ENCODE assay signal across 22 cellular contexts in genomic region chr3:197458906-197459470, GRCh38.
A peak's percentile ranks its signal among the peaks of the same experiment; 100 is the strongest.
DNase-seq lines count a peak whose midpoint lies in the region; ATAC-seq and TF ChIP-seq lines count a peak whose summit lies in the region.
"Had no signal": no experiment of that assay in that cellular context is flagged by ENCODE, and none has a peak within 500 bp of the region (broad histone marks: within the 10 kb centered on the region; RNA-seq: fewer than 3 reads in every experiment).

No MANE protein-coding gene starts in this region.

- no peaks in the 10 kb centered on the region for H3K27me3 ChIP-seq in lower lobe of right lung (ENCODE audit: low read depth)
- peaks cover 0 to 18% (median 0%) of the 10 kb centered on the region in 7 donors for H3K27me3 ChIP-seq in spleen (replicated peaks in 1 of 7)
- no peaks in the 10 kb centered on the region for H3K27me3 ChIP-seq in ascending aorta

- intact Hi-C loops in activated CD8-positive, alpha-beta T cell treated with anti-CD3 and anti-CD28 coated beads for 36 hours (cut with micrococcal nuclease), result loop anchor here (10.0 kb wide), 1 partner anchor 204 kb away; no protein-coding TSS in a partner anchor
- intact Hi-C loops in lower lobe of right lung (cut with DNase I), result no loop called here
- intact Hi-C loops in spleen (cut with DNase I; ENCODE audit: low total_unique reads), result no loop called here
- intact Hi-C loops in ascending aorta (cut with DNase I), result loop anchor here (5.0 to 10.0 kb wide), 2 partner anchors 93 to 104 kb away; no protein-coding TSS in a partner anchor
- intact Hi-C loops in CD14-positive monocyte (cut with micrococcal nuclease), result no loop called here

- H3K4me3 ChIP-seq in lower lobe of right lung (peak overlapping the region; percentile 21), spleen (no peak overlapping the region), ascending aorta (no peak overlapping the region)
- H3K4me3 ChIP-seq: A549, coronary artery, esophagus muscularis mucosa had no signal

- no peak overlapping the region for H3K27ac ChIP-seq in lower lobe of right lung
- no peak overlapping the region for H3K27ac ChIP-seq in spleen
- H3K27ac ChIP-seq in ascending aorta, result no peak overlapping the region
- H3K27ac ChIP-seq: coronary artery, esophagus muscularis mucosa, KMS-11 had no signal

- TF ChIP-seq POLR2A in spleen (IDR thresholded peaks at IDR 0.05), result no peak

- no peak for DNase-seq in activated CD8-positive, alpha-beta T cell treated with anti-CD3 and anti-CD28 coated beads, Interleukin-2, amount 10 ng/mL, durations not matched to agents 7 days and 5 days
- DNase-seq in activated CD8-positive, alpha-beta T cell treated with anti-CD3 and anti-CD28 coated beads for 36 hours, result no peak
- no peak for DNase-seq in activated naive CD8-positive, alpha-beta T cell treated with anti-CD3 and anti-CD28 coated beads, Interleukin-2, amount 50 U/mL, for 24 hours
- DNase-seq in lower lobe of right lung, result no peak
- DNase-seq in spleen, result peak; percentile 50
- DNase-seq in ascending aorta (ENCODE audit: low spot score in 2 of 2), result no peak
- no peak for DNase-seq in HT-29 (ENCODE audit: low spot score)
- no peak for DNase-seq in CD14-positive monocyte (ENCODE audit: low spot score)
- DNase-seq: activated CD8-positive, alpha-beta memory T cell treated with anti-CD3 and anti-CD28 coated beads for 24 hours; amniotic stem cell; NCI-H1436; NCI-H2081 treated with DMSO at 0.1 percent for 48 hours; NCI-H226; NCI-H69; SW 1271 had no signal

- CTCF ChIA-PET in activated CD8-positive, alpha-beta T cell treated with anti-CD3 and anti-CD28 coated beads, Interleukin-2, amount 10 ng/mL, durations not matched to agents 7 days and 5 days (lab: Charles Lee), result interaction anchor here (1.7 to 1.8 kb wide), 2 partner anchors 12 to 202 kb away, joined by 3 to 6 read pairs; no protein-coding TSS in a partner anchor
- CTCF ChIA-PET in activated CD8-positive, alpha-beta T cell treated with anti-CD3 and anti-CD28 coated beads for 36 hours (lab: Charles Lee), result interaction anchor here (1.1 to 6.5 kb wide), 3 partner anchors 43 to 236 kb away, joined by 4 to 55 read pairs (median 4); no protein-coding TSS in a partner anchor

- H3K4me1 ChIP-seq in lower lobe of right lung, result peaks cover 13% of the 10 kb centered on the region
- peaks cover 0 to 22% (median 13%) of the 10 kb centered on the region in 6 donors for H3K4me1 ChIP-seq in spleen
- peaks cover 0 to 8% of the 10 kb centered on the region in 2 donors for H3K4me1 ChIP-seq in ascending aorta

- 81 to 95% (median 87%) methylated on average over 9 to 11 of the region's 11 CpGs for WGBS in spleen, 5 donors

- peaks cover 4% of the 10 kb centered on the region for H3K9me3 Mint-ChIP-seq in activated CD8-positive, alpha-beta T cell treated with anti-CD3 and anti-CD28 coated beads, Interleukin-2, amount 10 ng/mL, durations not matched to agents 7 days and 5 days (ENCODE audit: insufficient read depth)
- no peaks in the 10 kb centered on the region for H3K9me3 Mint-ChIP-seq in activated CD8-positive, alpha-beta T cell treated with anti-CD3 and anti-CD28 coated beads for 36 hours
- no peaks in the 10 kb centered on the region for H3K9me3 Mint-ChIP-seq in activated naive CD8-positive, alpha-beta T cell treated with anti-CD3 and anti-CD28 coated beads, Interleukin-2, amount 50 U/mL, for 24 hours
- peaks cover 0 to 9% (median 0%) of the 10 kb centered on the region in 7 donors for H3K9me3 Mint-ChIP-seq in CD14-positive monocyte
- H3K9me3 Mint-ChIP-seq: activated T-cell treated with anti-CD3 and anti-CD28 coated beads, Interleukin-2, amount 50 U/mL, for 24 hours; memory B cell; stimulated activated naive CD8-positive, alpha-beta T cell treated with anti-CD3 and anti-CD28 coated beads, Interleukin-15, amount 100 ng/mL, for 72 hours had no signal

- no peak for TF ChIP-seq CTCF in activated CD8-positive, alpha-beta T cell treated with anti-CD3 and anti-CD28 coated beads for 36 hours (IDR thresholded peaks at IDR 0.05)
- TF ChIP-seq CTCF in lower lobe of right lung (IDR thresholded peaks at IDR 0.05) (no peak), spleen (IDR thresholded peaks at IDR 0.05 in 8 of 11, conservative IDR thresholded peaks at IDR 0.05 in 3 of 11) (no peak), ascending aorta (IDR thresholded peaks at IDR 0.05) (no peak), CD14-positive monocyte (IDR thresholded peaks at IDR 0.05) (no peak)

- ATAC-seq in activated CD8-positive, alpha-beta T cell treated with anti-CD3 and anti-CD28 coated beads, Interleukin-2, amount 10 ng/mL, durations not matched to agents 7 days and 5 days, result no peak
- ATAC-seq in activated CD8-positive, alpha-beta T cell treated with anti-CD3 and anti-CD28 coated beads for 36 hours, result no peak
- ATAC-seq in activated naive CD8-positive, alpha-beta T cell treated with anti-CD3 and anti-CD28 coated beads, Interleukin-2, amount 50 U/mL, for 24 hours, result no peak
- ATAC-seq in lower lobe of right lung, result no peak

- POLR2A ChIA-PET in activated CD8-positive, alpha-beta T cell treated with anti-CD3 and anti-CD28 coated beads, Interleukin-2, amount 10 ng/mL, durations not matched to agents 7 days and 5 days (lab: Charles Lee), result no interaction called here
- POLR2A ChIA-PET in activated CD8-positive, alpha-beta T cell treated with anti-CD3 and anti-CD28 coated beads for 36 hours (lab: Charles Lee), result interaction anchor here (1.1 kb wide), 1 partner anchor 9 kb away, joined by 3 read pairs; no protein-coding TSS in a partner anchor

- peak overlapping the region; percentile 75 for H3K27ac Mint-ChIP-seq in activated CD8-positive, alpha-beta T cell treated with anti-CD3 and anti-CD28 coated beads, Interleukin-2, amount 10 ng/mL, durations not matched to agents 7 days and 5 days
- no peak overlapping the region for H3K27ac Mint-ChIP-seq in activated CD8-positive, alpha-beta T cell treated with anti-CD3 and anti-CD28 coated beads for 36 hours
- peak overlapping the region; percentile 22 for H3K27ac Mint-ChIP-seq in activated naive CD8-positive, alpha-beta T cell treated with anti-CD3 and anti-CD28 coated beads, Interleukin-2, amount 50 U/mL, for 24 hours
- peak overlapping the region in 1 of 7 donors; percentile 62 for H3K27ac Mint-ChIP-seq in CD14-positive monocyte
- H3K27ac Mint-ChIP-seq: activated T-cell treated with anti-CD3 and anti-CD28 coated beads, Interleukin-2, amount 50 U/mL, for 24 hours; memory B cell had no signal

- H3K36me3 ChIP-seq in lower lobe of right lung (no peaks in the 10 kb centered on the region), spleen (no peaks in the 10 kb centered on the region), ascending aorta (no peaks in the 10 kb centered on the region)
- H3K36me3 ChIP-seq: esophagus muscularis mucosa had no signal

- peaks cover 21% of the 10 kb centered on the region for H3K4me1 Mint-ChIP-seq in activated CD8-positive, alpha-beta T cell treated with anti-CD3 and anti-CD28 coated beads, Interleukin-2, amount 10 ng/mL, durations not matched to agents 7 days and 5 days (ENCODE audit: low read depth)
- H3K4me1 Mint-ChIP-seq in activated CD8-positive, alpha-beta T cell treated with anti-CD3 and anti-CD28 coated beads for 36 hours (ENCODE audit: low read depth), result peaks cover 24% of the 10 kb centered on the region
- H3K4me1 Mint-ChIP-seq in activated naive CD8-positive, alpha-beta T cell treated with anti-CD3 and anti-CD28 coated beads, Interleukin-2, amount 50 U/mL, for 24 hours, result peaks cover 32% of the 10 kb centered on the region
- peaks cover 20% of the 10 kb centered on the region for H3K4me1 Mint-ChIP-seq in CD14-positive monocyte

- H3K36me3 Mint-ChIP-seq in activated CD8-positive, alpha-beta T cell treated with anti-CD3 and anti-CD28 coated beads, Interleukin-2, amount 10 ng/mL, durations not matched to agents 7 days and 5 days (ENCODE audit: low read depth), result peaks cover 5% of the 10 kb centered on the region
- no peaks in the 10 kb centered on the region for H3K36me3 Mint-ChIP-seq in activated CD8-positive, alpha-beta T cell treated with anti-CD3 and anti-CD28 coated beads for 36 hours (ENCODE audit: low read depth)
- H3K36me3 Mint-ChIP-seq in activated naive CD8-positive, alpha-beta T cell treated with anti-CD3 and anti-CD28 coated beads, Interleukin-2, amount 50 U/mL, for 24 hours (ENCODE audit: low read depth), result no peaks in the 10 kb centered on the region
- no peaks in the 10 kb centered on the region for H3K36me3 Mint-ChIP-seq in CD14-positive monocyte
- H3K36me3 Mint-ChIP-seq: memory B cell had no signal

- H3K9me3 ChIP-seq in lower lobe of right lung (no peaks in the 10 kb centered on the region), spleen (no peaks in the 10 kb centered on the region), ascending aorta (no peaks in the 10 kb centered on the region)
- H3K9me3 ChIP-seq: A549, esophagus muscularis mucosa had no signal

- H3K4me3 Mint-ChIP-seq in activated CD8-positive, alpha-beta T cell treated with anti-CD3 and anti-CD28 coated beads, Interleukin-2, amount 10 ng/mL, durations not matched to agents 7 days and 5 days, result peak overlapping the region; percentile 31
- H3K4me3 Mint-ChIP-seq in activated CD8-positive, alpha-beta T cell treated with anti-CD3 and anti-CD28 coated beads for 36 hours, result no peak overlapping the region
- H3K4me3 Mint-ChIP-seq in activated naive CD8-positive, alpha-beta T cell treated with anti-CD3 and anti-CD28 coated beads, Interleukin-2, amount 50 U/mL, for 24 hours, result no peak overlapping the region
- no peak overlapping the region for H3K4me3 Mint-ChIP-seq in CD14-positive monocyte
- H3K4me3 Mint-ChIP-seq: activated T-cell treated with anti-CD3 and anti-CD28 coated beads, Interleukin-2, amount 50 U/mL, for 24 hours; memory B cell had no signal

- H3K27me3 Mint-ChIP-seq in activated CD8-positive, alpha-beta T cell treated with anti-CD3 and anti-CD28 coated beads, Interleukin-2, amount 10 ng/mL, durations not matched to agents 7 days and 5 days (ENCODE audit: low read depth), result peaks cover 26% of the 10 kb centered on the region
- H3K27me3 Mint-ChIP-seq in activated CD8-positive, alpha-beta T cell treated with anti-CD3 and anti-CD28 coated beads for 36 hours, result peaks cover 6% of the 10 kb centered on the region
- peaks cover 10% of the 10 kb centered on the region for H3K27me3 Mint-ChIP-seq in activated naive CD8-positive, alpha-beta T cell treated with anti-CD3 and anti-CD28 coated beads, Interleukin-2, amount 50 U/mL, for 24 hours
- H3K27me3 Mint-ChIP-seq in CD14-positive monocyte (ENCODE audit: low read depth in 3 of 3), result peaks cover 11 to 33% (median 17%) of the 10 kb centered on the region in 3 donors
- H3K27me3 Mint-ChIP-seq: activated T-cell treated with anti-CD3 and anti-CD28 coated beads, Interleukin-2, amount 50 U/mL, for 24 hours had no signal

Comparison
In these comparisons a context has a peak if more than half of its experiments do, and no peak if none do; other contexts are left out.
1. intact Hi-C loops: an anchor here in activated CD8-positive, alpha-beta T cell treated with anti-CD3 and anti-CD28 coated beads for 36 hours (10.0 kb wide) and ascending aorta (5.0 to 10.0 kb wide); none called in lower lobe of right lung, spleen and CD14-positive monocyte.